23 cellular contexts compared by ENCODE assay signal in the genomic region with DNA sequence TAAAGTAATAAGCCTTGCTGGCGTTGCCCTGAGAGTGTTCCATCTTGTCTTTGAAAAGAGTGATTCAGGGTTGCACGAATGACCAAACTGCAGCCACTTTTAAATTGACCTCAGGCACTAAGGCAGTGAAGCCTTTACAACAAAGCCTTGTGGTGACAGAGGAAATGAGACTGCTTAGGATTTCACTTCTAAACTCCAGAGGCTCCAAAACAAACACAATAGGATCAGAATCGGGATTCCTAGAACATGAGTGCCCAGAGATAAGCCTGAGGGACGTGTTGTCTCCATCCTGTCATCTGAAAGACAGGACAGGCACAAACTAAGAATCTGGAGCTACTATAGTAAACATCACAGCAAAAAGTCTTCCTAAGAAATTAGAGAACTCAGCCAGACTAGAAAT.
DNase-seq lines count a peak whose midpoint lies in the region; ATAC-seq and TF ChIP-seq lines count a peak whose summit lies in the region.
"Had no signal": no experiment of that assay in that cellular context is flagged by ENCODE, and none has a peak within 500 bp of the region (broad histone marks: within the 10 kb centered on the region; RNA-seq: fewer than 3 reads in every experiment).

No MANE protein-coding gene starts in this region.

- H3K4me3 ChIP-seq in astrocyte of the spinal cord (ENCODE audit: low read depth, low read length), result no peak overlapping the region
- no peak overlapping the region for H3K4me3 ChIP-seq in left ventricle myocardium inferior
- no peak overlapping the region for H3K4me3 ChIP-seq in psoas muscle
- H3K4me3 ChIP-seq: HAP-1, heart right ventricle, SK-N-MC had no signal

- intact Hi-C loops in left ventricle myocardium inferior (cut with micrococcal nuclease), result no loop called here
- intact Hi-C loops in psoas muscle (cut with DNase I), result no loop called here

- 48 to 54% (median 52%) methylated on average over 4 of the region's 4 CpGs for WGBS in psoas muscle, 3 donors

- no peaks in the 10 kb centered on the region for H3K9me3 Mint-ChIP-seq in T-helper 2 cell treated with Interferon-gamma antibody and Interleukin-4, amounts not matched to agents 5 μg/mL and 100 μg/mL, for 36 hours
- H3K9me3 Mint-ChIP-seq: activated CD4-positive, alpha-beta memory T cell treated with anti-CD3 and anti-CD28 coated beads, Interleukin-2, amount 10 ng/mL, durations not matched to agents 7 days and 5 days; activated naive CD8-positive, alpha-beta T cell treated with anti-CD3 and anti-CD28 coated beads, Interleukin-2, amount 10 ng/mL, durations not matched to agents 7 days and 5 days had no signal

- H3K9me3 ChIP-seq in left ventricle myocardium inferior (replicated peaks) (peaks cover 3% of the 10 kb centered on the region), psoas muscle (no peaks in the 10 kb centered on the region)
- H3K9me3 ChIP-seq: Caco-2, HAP-1, heart right ventricle had no signal

- H3K4me1 Mint-ChIP-seq in T-helper 2 cell treated with Interferon-gamma antibody and Interleukin-4, amounts not matched to agents 5 μg/mL and 100 μg/mL, for 36 hours (ENCODE audit: low read depth), result no peaks in the 10 kb centered on the region
- H3K4me1 Mint-ChIP-seq: activated CD4-positive, alpha-beta memory T cell treated with anti-CD3 and anti-CD28 coated beads, Interleukin-2, amount 10 ng/mL, durations not matched to agents 7 days and 5 days; activated naive CD8-positive, alpha-beta T cell treated with anti-CD3 and anti-CD28 coated beads, Interleukin-2, amount 10 ng/mL, durations not matched to agents 7 days and 5 days had no signal

- TF ChIP-seq CTCF in astrocyte of the spinal cord (IDR thresholded peaks at IDR 0.05; ENCODE audit: low read depth, low read length) (no peak), left ventricle myocardium inferior (IDR thresholded peaks at IDR 0.05; ENCODE audit: borderline replicate concordance) (no peak), psoas muscle (IDR thresholded peaks at IDR 0.05) (no peak)

- no peaks in the 10 kb centered on the region for H3K27me3 ChIP-seq in left ventricle myocardium inferior (ENCODE audit: low read depth)
- H3K27me3 ChIP-seq in psoas muscle (ENCODE audit: insufficient read depth in 3 of 3, low read length in 2 of 3), result no peaks in the 10 kb centered on the region
- H3K27me3 ChIP-seq: heart right ventricle had no signal

- H3K27me3 Mint-ChIP-seq in T-helper 2 cell treated with Interferon-gamma antibody and Interleukin-4, amounts not matched to agents 5 μg/mL and 100 μg/mL, for 36 hours (ENCODE audit: low read depth), result no peaks in the 10 kb centered on the region
- H3K27me3 Mint-ChIP-seq: activated CD4-positive, alpha-beta memory T cell treated with anti-CD3 and anti-CD28 coated beads, Interleukin-2, amount 10 ng/mL, durations not matched to agents 7 days and 5 days; activated naive CD8-positive, alpha-beta T cell treated with anti-CD3 and anti-CD28 coated beads, Interleukin-2, amount 10 ng/mL, durations not matched to agents 7 days and 5 days had no signal

- no peak for ATAC-seq in psoas muscle

- H3K36me3 ChIP-seq in left ventricle myocardium inferior, result no peaks in the 10 kb centered on the region
- no peaks in the 10 kb centered on the region for H3K36me3 ChIP-seq in psoas muscle (ENCODE audit: insufficient read depth in 1 of 2, low read depth in 1 of 2)
- H3K36me3 ChIP-seq: HAP-1, heart right ventricle had no signal

- H3K4me3 Mint-ChIP-seq in T-helper 2 cell treated with Interferon-gamma antibody and Interleukin-4, amounts not matched to agents 5 μg/mL and 100 μg/mL, for 36 hours, result no peak overlapping the region
- H3K4me3 Mint-ChIP-seq: activated CD4-positive, alpha-beta memory T cell treated with anti-CD3 and anti-CD28 coated beads, Interleukin-2, amount 10 ng/mL, durations not matched to agents 7 days and 5 days; activated naive CD8-positive, alpha-beta T cell treated with anti-CD3 and anti-CD28 coated beads, Interleukin-2, amount 10 ng/mL, durations not matched to agents 7 days and 5 days had no signal

- DNase-seq in M059J (ENCODE audit: low read depth) (peak; percentile 14), astrocyte of the spinal cord (ENCODE audit: low read depth, low spot score) (peak; percentile 6), left ventricle myocardium inferior (no peak), renal cortical epithelial cell (ENCODE audit: low read depth) (peak; percentile 19), NCI-H446 treated with DMSO at 0.1 percent for 48 hours (lab: John Stamatoyannopoulos, UW) (no peak), psoas muscle (no peak)
- no peak for DNase-seq in T-helper 2 cell treated with Interferon-gamma antibody and Interleukin-4, amounts not matched to agents 5 μg/mL and 100 μg/mL, for 36 hours (ENCODE audit: low spot score)
- DNase-seq: activated CD4-positive, alpha-beta memory T cell treated with anti-CD3 and anti-CD28 coated beads, Interleukin-2, amount 10 ng/mL, durations not matched to agents 7 days and 5 days; activated CD4-positive, CD25-positive, alpha-beta regulatory T cell treated with anti-CD3 and anti-CD28 coated beads, Interleukin-2, amount 50 U/mL, for 72 hours; activated naive CD8-positive, alpha-beta T cell treated with anti-CD3 and anti-CD28 coated beads, Interleukin-2, amount 10 ng/mL, durations not matched to agents 7 days and 5 days; C1 segment of cervical spinal cord; Caco-2; GF-D8; heart right ventricle; left cardiac atrium; NCI-H2081; NCI-H226; NCI-H774; RPMI8226; stimulated activated CD4-positive, alpha-beta T cell treated with anti-CD3 and anti-CD28 coated beads, Interleukin-2, amount 100 ng/mL, for 24 hours; trophoblast cell had no signal

- H3K4me1 ChIP-seq in left ventricle myocardium inferior (peaks cover 27% of the 10 kb centered on the region), psoas muscle (no peaks in the 10 kb centered on the region)
- H3K4me1 ChIP-seq: Caco-2, HAP-1 had no signal

- no peaks in the 10 kb centered on the region for H3K36me3 Mint-ChIP-seq in T-helper 2 cell treated with Interferon-gamma antibody and Interleukin-4, amounts not matched to agents 5 μg/mL and 100 μg/mL, for 36 hours (ENCODE audit: low read depth)
- H3K36me3 Mint-ChIP-seq: activated naive CD8-positive, alpha-beta T cell treated with anti-CD3 and anti-CD28 coated beads, Interleukin-2, amount 10 ng/mL, durations not matched to agents 7 days and 5 days had no signal

- in situ Hi-C loops in astrocyte of the spinal cord (cut with HindIII; ENCODE audit: low sequenced_read_pairs), result no loop called here

- H3K27ac ChIP-seq in left ventricle myocardium inferior (replicated peaks) (peak overlapping the region; percentile 53), psoas muscle (no peak overlapping the region)
- H3K27ac ChIP-seq: SK-N-MC had no signal

- H3K27ac Mint-ChIP-seq in T-helper 2 cell treated with Interferon-gamma antibody and Interleukin-4, amounts not matched to agents 5 μg/mL and 100 μg/mL, for 36 hours, result no peak overlapping the region
- H3K27ac Mint-ChIP-seq: activated CD4-positive, alpha-beta memory T cell treated with anti-CD3 and anti-CD28 coated beads, Interleukin-2, amount 10 ng/mL, durations not matched to agents 7 days and 5 days; activated naive CD8-positive, alpha-beta T cell treated with anti-CD3 and anti-CD28 coated beads, Interleukin-2, amount 10 ng/mL, durations not matched to agents 7 days and 5 days had no signal

Comparison
In these comparisons a context has a peak if more than half of its experiments do, and no peak if none do; other contexts are left out.
1. DNase-seq: peak in M059J (single experiment), astrocyte of the spinal cord (single experiment) and renal cortical epithelial cell (single experiment); none in left ventricle myocardium inferior (single experiment), T-helper 2 cell treated with Interferon-gamma antibody and Interleukin-4, amounts not matched to agents 5 μg/mL and 100 μg/mL, for 36 hours (single experiment), NCI-H446 treated with DMSO at 0.1 percent for 48 hours (single experiment) and psoas muscle (0 of 2).